ENCODE assay signal across 25 cellular contexts in genomic region chr12:113778432-113779128, GRCh38.
"Had no signal": no experiment of that assay in that cellular context is flagged by ENCODE, and none has a peak within 500 bp of the region (broad histone marks: within the 10 kb centered on the region; RNA-seq: fewer than 3 reads in every experiment).

No MANE protein-coding gene starts in this region.

- H3K27ac Mint-ChIP-seq: activated CD4-positive, alpha-beta T cell treated with anti-CD3 and anti-CD28 coated beads for 36 hours; activated naive CD4-positive, alpha-beta T cell treated with anti-CD3 and anti-CD28 coated beads for 36 hours; activated naive CD8-positive, alpha-beta T cell treated with anti-CD3 and anti-CD28 coated beads, Interleukin-2, amount 10 ng/mL, durations not matched to agents 7 days and 5 days; naive thymus-derived CD4-positive, alpha-beta T cell had no signal

- H3K4me1 ChIP-seq: gastroesophageal sphincter, lower lobe of right lung, spleen, thyroid gland had no signal

- H3K27ac ChIP-seq: coronary artery, epithelial cell of prostate, gastroesophageal sphincter, lower lobe of right lung, spleen, thyroid gland had no signal

- DNase-seq: activated CD4-positive, alpha-beta T cell treated with anti-CD3 and anti-CD28 coated beads for 36 hours; activated CD4-positive, alpha-beta T cell treated with anti-CD3 and anti-CD28 coated beads, Interleukin-2, amount 50 U/mL, for 4 hours; activated CD8-positive, alpha-beta memory T cell treated with anti-CD3 and anti-CD28 coated beads, Interleukin-2, amount 50 U/mL, for 48 hours; activated naive CD4-positive, alpha-beta T cell treated with anti-CD3 and anti-CD28 coated beads for 36 hours; activated naive CD8-positive, alpha-beta T cell treated with anti-CD3 and anti-CD28 coated beads, Interleukin-2, amount 10 ng/mL, durations not matched to agents 7 days and 5 days; activated T-cell treated with anti-CD3 and anti-CD28 coated beads, Interleukin-2, amount 50 U/mL, for 48 hours; amniotic stem cell; cerebellar nuclear complex; head of caudate nucleus; hypothalamus; kidney; lower lobe of right lung; naive thymus-derived CD4-positive, alpha-beta T cell; retina; spleen; stimulated activated CD4-positive, alpha-beta T cell treated with anti-CD3 and anti-CD28 coated beads, Interleukin-4, amount 100 ng/mL, for 1 hour; stimulated activated naive CD8-positive, alpha-beta T cell treated with anti-CD3 and anti-CD28 coated beads, Interleukin-15, Interleukin-2, amounts not matched to agents 100 U/mL and 50 U/mL, for 24 hours; substantia nigra; T-helper 1 cell; T-helper 9 cell; thyroid gland had no signal

- H3K9me3 Mint-ChIP-seq: activated naive CD4-positive, alpha-beta T cell treated with anti-CD3 and anti-CD28 coated beads for 36 hours had no signal

- H3K9me3 ChIP-seq: gastroesophageal sphincter, lower lobe of right lung, spleen, thyroid gland had no signal

- H3K4me3 ChIP-seq: coronary artery, gastroesophageal sphincter, lower lobe of right lung, spleen, thyroid gland had no signal

- H3K4me3 Mint-ChIP-seq: activated CD4-positive, alpha-beta T cell treated with anti-CD3 and anti-CD28 coated beads for 36 hours; activated naive CD4-positive, alpha-beta T cell treated with anti-CD3 and anti-CD28 coated beads for 36 hours; activated naive CD8-positive, alpha-beta T cell treated with anti-CD3 and anti-CD28 coated beads, Interleukin-2, amount 10 ng/mL, durations not matched to agents 7 days and 5 days; naive thymus-derived CD4-positive, alpha-beta T cell; neural crest cell had no signal

- H3K4me1 Mint-ChIP-seq: activated CD4-positive, alpha-beta T cell treated with anti-CD3 and anti-CD28 coated beads for 36 hours; activated naive CD8-positive, alpha-beta T cell treated with anti-CD3 and anti-CD28 coated beads, Interleukin-2, amount 10 ng/mL, durations not matched to agents 7 days and 5 days; naive thymus-derived CD4-positive, alpha-beta T cell had no signal

- H3K36me3 Mint-ChIP-seq: activated naive CD8-positive, alpha-beta T cell treated with anti-CD3 and anti-CD28 coated beads, Interleukin-2, amount 10 ng/mL, durations not matched to agents 7 days and 5 days had no signal

- H3K27me3 ChIP-seq: thyroid gland had no signal

- H3K36me3 ChIP-seq: gastroesophageal sphincter, lower lobe of right lung, spleen, thyroid gland had no signal
